Comparison of ENCODE assay signal across 1 cellular context in the genomic region with DNA sequence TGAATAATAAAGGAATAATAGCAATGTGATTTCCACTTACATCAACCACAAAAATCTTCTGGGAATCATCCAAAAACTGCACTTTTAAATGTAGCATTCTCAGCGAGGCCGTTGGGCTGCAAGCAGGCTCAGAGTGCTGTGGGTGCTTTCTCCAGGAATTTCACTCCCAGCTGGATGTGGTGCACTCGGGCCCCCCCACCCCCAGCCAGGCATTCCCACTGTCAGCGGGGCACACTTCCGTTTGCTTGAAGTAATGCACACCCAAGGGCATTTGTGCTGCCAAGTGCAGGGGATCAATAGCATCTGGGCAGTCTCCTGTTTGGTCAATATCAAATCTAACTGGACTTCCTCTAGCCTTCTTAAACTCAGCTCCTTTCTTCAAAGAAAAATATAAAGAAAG.
TF ChIP-seq lines count a peak whose summit lies in the region.

A gene with protein sequence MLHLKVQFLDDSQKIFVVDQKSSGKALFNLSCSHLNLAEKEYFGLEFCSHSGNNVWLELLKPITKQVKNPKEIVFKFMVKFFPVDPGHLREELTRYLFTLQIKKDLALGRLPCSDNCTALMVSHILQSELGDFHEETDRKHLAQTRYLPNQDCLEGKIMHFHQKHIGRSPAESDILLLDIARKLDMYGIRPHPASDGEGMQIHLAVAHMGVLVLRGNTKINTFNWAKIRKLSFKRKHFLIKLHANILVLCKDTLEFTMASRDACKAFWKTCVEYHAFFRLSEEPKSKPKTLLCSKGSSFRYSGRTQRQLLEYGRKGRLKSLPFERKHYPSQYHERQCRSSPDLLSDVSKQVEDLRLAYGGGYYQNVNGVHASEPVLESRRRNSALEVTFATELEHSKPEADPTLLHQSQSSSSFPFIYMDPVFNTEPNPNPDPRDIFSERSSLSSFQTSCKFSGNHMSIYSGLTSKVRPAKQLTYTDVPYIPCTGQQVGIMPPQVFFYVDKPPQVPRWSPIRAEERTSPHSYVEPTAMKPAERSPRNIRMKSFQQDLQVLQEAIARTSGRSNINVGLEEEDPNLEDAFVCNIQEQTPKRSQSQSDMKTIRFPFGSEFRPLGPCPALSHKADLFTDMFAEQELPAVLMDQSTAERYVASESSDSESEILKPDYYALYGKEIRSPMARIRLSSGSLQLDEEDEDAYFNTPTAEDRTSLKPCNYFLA (minus strand): TSS at position 273 of the 400 bp plus-strand sequence. CDS start 176 bp downstream, at position 97.

TF ChIP-seq in SK-N-SH treated with all-trans-retinoic acid at 6 μM for 48 hours, 23 proteins besides CTCF, POLR2A, EP300 and RAD21 (continued from another document):
- TF ChIP-seq TSHZ2 (CRISPR knock-in tag; IDR thresholded peaks at IDR 0.05) (no peak), GLIS3 (CRISPR knock-in tag; IDR thresholded peaks at IDR 0.05) (no peak), ZNF70 (CRISPR knock-in tag; IDR thresholded peaks at IDR 0.05) (no peak)
TF ChIP-seq in SK-N-SH treated with all-trans-retinoic acid at 6 μM for 48 hours: peak in this region for 1.
